Comparison of ENCODE assay signal across 8 cellular contexts in genomic region chr3:113275876-113276580, GRCh38.
DNase-seq lines count a peak whose midpoint lies in the region; ATAC-seq and TF ChIP-seq lines count a peak whose summit lies in the region.

No MANE protein-coding gene starts in this region.

- peak overlapping the region; percentile 81 for H3K27ac ChIP-seq in rectal smooth muscle tissue (ENCODE audit: low read depth, low read length)

- no peak overlapping the region for H2AFZ ChIP-seq in Loucy (ENCODE audit: low read length)

- H3K27me3 Mint-ChIP-seq in activated B cell treated with CpG ODN at 0.5 μM for 24 hours, result no peaks in the 10 kb centered on the region

- no peak overlapping the region for H3K4me2 ChIP-seq in Loucy (ENCODE audit: low read depth, low read length, poor library complexity, severe bottlenecking)

- no peaks in the 10 kb centered on the region for H3K79me2 ChIP-seq in Loucy (ENCODE audit: insufficient read depth, low read length)

- H3K4me3 ChIP-seq in Loucy (ENCODE audit: low read length, poor library complexity, severe bottlenecking), result no peak overlapping the region
- H3K4me3 ChIP-seq in rectal smooth muscle tissue (ENCODE audit: low read length), result peak overlapping the region; percentile 39

- peak; percentile 58 for DNase-seq in GM10248 (ENCODE audit: extremely low spot score)
- DNase-seq in activated B cell treated with CpG ODN at 0.5 μM for 24 hours, result peak; percentile 32
- no peak for DNase-seq in Right ventricle myocardium inferior (ENCODE audit: missing footprints)
- DNase-seq in central memory CD4-positive, alpha-beta T cell, result no peak
- DNase-seq in NCI-H2171 treated with DMSO at 0.1 percent for 48 hours (lab: John Stamatoyannopoulos, UW), result no peak

- H3K9ac ChIP-seq in Loucy (ENCODE audit: low read depth, low read length, poor library complexity, severe bottlenecking) (no peak overlapping the region), rectal smooth muscle tissue (ENCODE audit: low read length) (no peak overlapping the region)

- H4K20me1 ChIP-seq in Loucy (ENCODE audit: insufficient read depth, low read length, poor library complexity, severe bottlenecking), result no peaks in the 10 kb centered on the region

- H3K9me3 ChIP-seq in Loucy (ENCODE audit: insufficient read depth, low read depth, low read length), result no peaks in the 10 kb centered on the region

- H3K27ac Mint-ChIP-seq in activated B cell treated with CpG ODN at 0.5 μM for 24 hours, result peak overlapping the region; percentile 83

- no peaks in the 10 kb centered on the region for H3K4me1 ChIP-seq in Loucy (ENCODE audit: insufficient read depth, low read length, poor library complexity, severe bottlenecking)
- peaks cover 21% of the 10 kb centered on the region for H3K4me1 ChIP-seq in rectal smooth muscle tissue (ENCODE audit: control insufficient read depth, insufficient read depth, low read length)

- H3K27me3 ChIP-seq in Loucy (ENCODE audit: insufficient read depth, low read length, poor library complexity, severe bottlenecking), result no peaks in the 10 kb centered on the region
- no peaks in the 10 kb centered on the region for H3K27me3 ChIP-seq in rectal smooth muscle tissue (ENCODE audit: control insufficient read depth, insufficient read depth, low read length)

- H3K36me3 ChIP-seq in Loucy (ENCODE audit: insufficient read depth, low read length) (no peaks in the 10 kb centered on the region), rectal smooth muscle tissue (ENCODE audit: control insufficient read depth, insufficient read depth, low read length) (peaks cover 27% of the 10 kb centered on the region)

- H3F3A ChIP-seq in Loucy (ENCODE audit: low read depth), result no peaks in the 10 kb centered on the region

- intact Hi-C loops in activated B cell treated with CpG ODN at 0.5 μM for 24 hours (cut with micrococcal nuclease), result no loop called here
- intact Hi-C loops in Right ventricle myocardium inferior (cut with DNase I), result no loop called here

- POLR2A ChIA-PET in GM10248 (lab: Yijun Ruan, JAX), result no interaction called here
- POLR2A ChIA-PET in activated B cell treated with CpG ODN at 0.5 μM for 24 hours (lab: Charles Lee), result no interaction called here

- TF ChIP-seq CTCF in GM10248 (IDR thresholded peaks at IDR 0.05; ENCODE audit: control extremely low read depth, extremely low read depth, low read depth, missing control alignments) (no peak), Loucy (conservative IDR thresholded peaks at IDR 0.05; ENCODE audit: low read length) (0 out of 2 replicates have a peak, but pooled peaks have one; percentile 15), activated B cell treated with CpG ODN at 0.5 μM for 24 hours (IDR thresholded peaks at IDR 0.05) (no peak)

- peak overlapping the region; percentile 83 for H3K4me3 Mint-ChIP-seq in activated B cell treated with CpG ODN at 0.5 μM for 24 hours

- peaks cover 32% of the 10 kb centered on the region for H3K4me1 Mint-ChIP-seq in activated B cell treated with CpG ODN at 0.5 μM for 24 hours

- CTCF ChIA-PET in GM10248 (lab: Yijun Ruan, JAX) (interaction anchor here (1.2 to 5.5 kb wide), 2 partner anchors 13 to 221 kb away, joined by 3 to 52 read pairs; no protein-coding TSS in a partner anchor), activated B cell treated with CpG ODN at 0.5 μM for 24 hours (lab: Charles Lee) (interaction anchor here (1.3 to 2.7 kb wide), 2 partner anchors 12 to 541 kb away, joined by 3 to 17 read pairs; no protein-coding TSS in a partner anchor)

- peak; percentile 85 for ATAC-seq in GM21786 (IDR thresholded peaks at IDR 0.05; ENCODE audit: unreplicated experiment)
- peak; percentile 79 for ATAC-seq in activated B cell treated with CpG ODN at 0.5 μM for 24 hours (ENCODE audit: low read depth)
- peak; percentile 79 for ATAC-seq in Right ventricle myocardium inferior

- H3K36me3 Mint-ChIP-seq in activated B cell treated with CpG ODN at 0.5 μM for 24 hours (ENCODE audit: low read depth), result no peaks in the 10 kb centered on the region

- no peaks in the 10 kb centered on the region for H3K9me2 ChIP-seq in Loucy (replicated peaks; ENCODE audit: low read depth, low read length)

- no peaks in the 10 kb centered on the region for H3K9me3 Mint-ChIP-seq in activated B cell treated with CpG ODN at 0.5 μM for 24 hours

Comparison
In these comparisons a context has a peak if more than half of its experiments do, and no peak if none do; other contexts are left out.
1. DNase-seq: peak in GM10248 (single experiment) and activated B cell treated with CpG ODN at 0.5 μM for 24 hours (single experiment); none in Right ventricle myocardium inferior (single experiment), central memory CD4-positive, alpha-beta T cell (single experiment) and NCI-H2171 treated with DMSO at 0.1 percent for 48 hours (single experiment).
2. Peak in every context shown above with its lines, with median percentiles within 50 percentile points of each other: ATAC-seq.